In genomic region chr12:54943292-54943691, GRCh38 we compare ENCODE assay signal across 1 cellular context. TPM values are rescaled to one million over a fixed set of nuclear protein-coding genes. Genes with fewer than 3 reads are reported as not detected.
"Had no signal": no experiment of that assay in that cellular context is flagged by ENCODE, and none has a peak within 500 bp of the region (broad histone marks: within the 10 kb centered on the region; RNA-seq: fewer than 3 reads in every experiment).

No MANE protein-coding gene starts in this region.

RNA-seq across cellular contexts. Expression of gene TESPA1, which starts 41.3 kb away (rescaled TPM):
- total RNA-seq: G401 had no signal
